Comparison of ENCODE assay signal across 8 cellular contexts in the genomic region with DNA sequence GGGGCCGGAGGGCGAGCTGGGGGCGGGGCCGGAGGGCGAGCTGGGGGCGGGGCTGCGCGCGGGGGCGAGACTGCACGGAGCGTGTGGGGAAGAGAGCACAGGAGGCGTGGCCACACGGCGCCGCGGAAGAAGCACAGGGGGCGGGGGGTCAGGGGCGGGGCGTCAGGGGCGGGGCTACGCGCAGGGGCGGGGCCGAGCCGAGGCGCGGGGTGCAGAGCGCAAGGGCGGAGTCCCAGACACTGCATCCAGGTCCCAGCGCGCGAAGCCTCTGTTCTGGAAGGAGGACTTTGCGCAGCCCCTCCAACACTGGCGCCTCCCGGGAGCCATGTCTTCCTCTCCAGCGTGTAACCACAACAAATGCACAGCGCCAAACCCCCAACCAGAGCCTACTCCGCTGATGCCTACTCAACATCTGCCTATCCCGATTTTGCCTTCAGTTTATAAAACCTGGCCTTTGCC.
DNase-seq lines count a peak whose midpoint lies in the region; ATAC-seq and TF ChIP-seq lines count a peak whose summit lies in the region.

No MANE protein-coding gene starts in this region.

- H3K4me3 Mint-ChIP-seq in activated naive CD4-positive, alpha-beta T cell treated with anti-CD3 and anti-CD28 coated beads, Interleukin-2, amount 10 ng/mL, durations not matched to agents 7 days and 5 days = peak overlapping the region; percentile 53

- H3K4me3 ChIP-seq in SK-N-SH (ENCODE audit: low read depth in 2 of 2, low read length in 1 of 2) (peak overlapping the region; percentile 45 to 58), osteoblast (ENCODE audit: insufficient read depth, low read length) (peak overlapping the region; percentile 66)

- no peak overlapping the region; a peak in 1 of 4 replicates for H3K27ac ChIP-seq in SK-N-SH (ENCODE audit: low read depth in 2 of 2, low read length in 1 of 2)
- H3K27ac ChIP-seq in osteoblast (ENCODE audit: low read depth, low read length) = no peak overlapping the region
- peak overlapping the region; percentile 38 for H3K27ac ChIP-seq in substantia nigra (ENCODE audit: low read depth, low read length, poor library complexity, severe bottlenecking)

- peaks cover 54% of the 10 kb centered on the region for H3K4me1 Mint-ChIP-seq in activated naive CD4-positive, alpha-beta T cell treated with anti-CD3 and anti-CD28 coated beads, Interleukin-2, amount 10 ng/mL, durations not matched to agents 7 days and 5 days

- no peak for TF ChIP-seq EP300 in SK-N-SH (IDR thresholded peaks at IDR 0.05; ENCODE audit: borderline replicate concordance in 1 of 2, low read depth in 1 of 2, low read length in 1 of 2)

- no peaks in the 10 kb centered on the region for H3K9me3 Mint-ChIP-seq in activated naive CD4-positive, alpha-beta T cell treated with anti-CD3 and anti-CD28 coated beads, Interleukin-2, amount 10 ng/mL, durations not matched to agents 7 days and 5 days

- DNase-seq in AG20443 (ENCODE audit: low spot score) (peak; percentile 100), SK-N-SH (peak; percentile 100), globus pallidus (ENCODE audit: low spot score) (peak; percentile 91), osteoblast (ENCODE audit: insufficient read length, low spot score, missing footprints) (peak; percentile 100), substantia nigra (lab: John Stamatoyannopoulos, UW) (peak; percentile 51 to 93 (median 86))
- peak; percentile 90 for DNase-seq in activated naive CD4-positive, alpha-beta T cell treated with anti-CD3 and anti-CD28 coated beads, Interleukin-2, amount 10 ng/mL, durations not matched to agents 7 days and 5 days

- no peaks in the 10 kb centered on the region for H3K9me2 ChIP-seq in SK-N-SH

- TF ChIP-seq RAD21 in SK-N-SH (IDR thresholded peaks at IDR 0.05; ENCODE audit: low read length) = no peak

- CTCF ChIA-PET in SK-N-SH (lab: Yijun Ruan, JAX) = interaction anchor here (2.2 to 5.4 kb wide), 3 partner anchors 17 to 76 kb away, joined by 7 to 26 read pairs (median 20); no protein-coding TSS in a partner anchor
- CTCF ChIA-PET in activated naive CD4-positive, alpha-beta T cell treated with anti-CD3 and anti-CD28 coated beads, Interleukin-2, amount 10 ng/mL, durations not matched to agents 7 days and 5 days (lab: Charles Lee) = interaction anchor here (0.6 to 3.1 kb wide), 2 partner anchors 16 kb away, joined by 3 to 20 read pairs; no protein-coding TSS in a partner anchor

- H4K20me1 ChIP-seq in SK-N-SH (ENCODE audit: insufficient read depth) (peaks cover 38% of the 10 kb centered on the region), osteoblast (ENCODE audit: insufficient read depth, low read length) (peaks cover 43% of the 10 kb centered on the region)

- H3K27me3 Mint-ChIP-seq in activated naive CD4-positive, alpha-beta T cell treated with anti-CD3 and anti-CD28 coated beads, Interleukin-2, amount 10 ng/mL, durations not matched to agents 7 days and 5 days = peaks cover 8% of the 10 kb centered on the region

- peak overlapping the region; percentile 86 for H2AFZ ChIP-seq in SK-N-SH (ENCODE audit: low read depth)
- peak overlapping the region; percentile 97 for H2AFZ ChIP-seq in osteoblast (ENCODE audit: low read length)

- H3K27ac Mint-ChIP-seq in activated naive CD4-positive, alpha-beta T cell treated with anti-CD3 and anti-CD28 coated beads, Interleukin-2, amount 10 ng/mL, durations not matched to agents 7 days and 5 days = peak overlapping the region; percentile 60

- H3K36me3 ChIP-seq in SK-N-SH (replicated peaks in 1 of 2; ENCODE audit: control insufficient read depth in 1 of 2, insufficient read depth in 2 of 2, low read length in 1 of 2) (no peaks in the 10 kb centered on the region), osteoblast (ENCODE audit: insufficient read depth, low read length) (no peaks in the 10 kb centered on the region)

- no peaks in the 10 kb centered on the region for H3F3A ChIP-seq in SK-N-SH (replicated peaks; ENCODE audit: insufficient read depth)

- peak; percentile 76 for ATAC-seq in GM19452 (IDR thresholded peaks at IDR 0.05; ENCODE audit: unreplicated experiment)
- ATAC-seq in HG03565 (IDR thresholded peaks at IDR 0.05; ENCODE audit: unreplicated experiment) = peak; percentile 70

- H3K4me2 ChIP-seq in SK-N-SH (peak overlapping the region; percentile 77; the same call in 1 of the 2 replicates), osteoblast (ENCODE audit: insufficient read depth, low read length) (peak overlapping the region; percentile 92)

- H3K36me3 Mint-ChIP-seq in activated naive CD4-positive, alpha-beta T cell treated with anti-CD3 and anti-CD28 coated beads, Interleukin-2, amount 10 ng/mL, durations not matched to agents 7 days and 5 days = peaks cover 37% of the 10 kb centered on the region

- H3K79me2 ChIP-seq in SK-N-SH (ENCODE audit: insufficient read depth) (peaks cover 43% of the 10 kb centered on the region), osteoblast (ENCODE audit: insufficient read depth, low read length) (peaks cover 47% of the 10 kb centered on the region)

- H3K4me1 ChIP-seq in SK-N-SH (ENCODE audit: control insufficient read depth in 1 of 2, insufficient read depth in 2 of 2, low read depth in 1 of 2, low read length in 1 of 2) (peaks cover 0 to 56% of the 10 kb centered on the region in 2 experiments; a peak in 2 of 4 replicates), osteoblast (ENCODE audit: insufficient read depth, low read length) (peaks cover 10% of the 10 kb centered on the region)

- peak overlapping the region; percentile 51; the same call in 1 of the 2 replicates for H3K9ac ChIP-seq in SK-N-SH

- 15% methylated on average over 4 of the region's 40 CpGs for WGBS in SK-N-SH (ENCODE audit: low lambda C conversion rate)

- POLR2A ChIA-PET in SK-N-SH (lab: Yijun Ruan, JAX) = no interaction called here

- H3K9me3 ChIP-seq in SK-N-SH (no peaks in the 10 kb centered on the region), osteoblast (ENCODE audit: low read depth, low read length) (no peaks in the 10 kb centered on the region)

- H3K27me3 ChIP-seq in SK-N-SH (ENCODE audit: insufficient read depth) = no peaks in the 10 kb centered on the region
- H3K27me3 ChIP-seq in osteoblast (ENCODE audit: insufficient read depth, low read length) = no peaks in the 10 kb centered on the region

- TF ChIP-seq CTCF in SK-N-SH (IDR thresholded peaks at IDR 0.05) (no peak), osteoblast (IDR thresholded peaks at IDR 0.05; ENCODE audit: extremely low read depth, low read depth, low read length) (no peak)

TF ChIP-seq in SK-N-SH, 30 proteins besides CTCF, POLR2A, EP300 and RAD21 (continues in another document):
- TF ChIP-seq RCOR1 (IDR thresholded peaks at IDR 0.05; ENCODE audit: low read length) (no peak), TAF1 (IDR thresholded peaks at IDR 0.05; ENCODE audit: borderline replicate concordance, low read depth, low read length) (peak; percentile 61; the same call in 1 of the 2 replicates), RFX5 (IDR thresholded peaks at IDR 0.05; ENCODE audit: low read length) (no peak), GABPA (IDR thresholded peaks at IDR 0.05; ENCODE audit: low read depth) (no peak), GATA2 (CRISPR knock-in tag; IDR thresholded peaks at IDR 0.05) (no peak), RXRA (IDR thresholded peaks at IDR 0.05; ENCODE audit: borderline replicate concordance, low read depth) (no peak), POLR2AphosphoS5 (IDR thresholded peaks at IDR 0.05; ENCODE audit: low read depth, low read length) (peak; percentile 37; the same call in 1 of the 2 replicates)
- TF ChIP-seq, protein P1, sequence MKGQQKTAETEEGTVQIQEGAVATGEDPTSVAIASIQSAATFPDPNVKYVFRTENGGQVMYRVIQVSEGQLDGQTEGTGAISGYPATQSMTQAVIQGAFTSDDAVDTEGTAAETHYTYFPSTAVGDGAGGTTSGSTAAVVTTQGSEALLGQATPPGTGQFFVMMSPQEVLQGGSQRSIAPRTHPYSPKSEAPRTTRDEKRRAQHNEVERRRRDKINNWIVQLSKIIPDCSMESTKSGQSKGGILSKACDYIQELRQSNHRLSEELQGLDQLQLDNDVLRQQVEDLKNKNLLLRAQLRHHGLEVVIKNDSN (IDR thresholded peaks at IDR 0.05; ENCODE audit: borderline replicate concordance, low read depth) = no peak
- TF ChIP-seq, protein P2, sequence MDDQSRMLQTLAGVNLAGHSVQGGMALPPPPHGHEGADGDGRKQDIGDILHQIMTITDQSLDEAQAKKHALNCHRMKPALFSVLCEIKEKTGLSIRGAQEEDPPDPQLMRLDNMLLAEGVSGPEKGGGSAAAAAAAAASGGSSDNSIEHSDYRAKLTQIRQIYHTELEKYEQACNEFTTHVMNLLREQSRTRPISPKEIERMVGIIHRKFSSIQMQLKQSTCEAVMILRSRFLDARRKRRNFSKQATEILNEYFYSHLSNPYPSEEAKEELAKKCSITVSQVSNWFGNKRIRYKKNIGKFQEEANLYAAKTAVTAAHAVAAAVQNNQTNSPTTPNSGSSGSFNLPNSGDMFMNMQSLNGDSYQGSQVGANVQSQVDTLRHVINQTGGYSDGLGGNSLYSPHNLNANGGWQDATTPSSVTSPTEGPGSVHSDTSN (IDR thresholded peaks at IDR 0.05) = no peak
- TF ChIP-seq, protein P3, sequence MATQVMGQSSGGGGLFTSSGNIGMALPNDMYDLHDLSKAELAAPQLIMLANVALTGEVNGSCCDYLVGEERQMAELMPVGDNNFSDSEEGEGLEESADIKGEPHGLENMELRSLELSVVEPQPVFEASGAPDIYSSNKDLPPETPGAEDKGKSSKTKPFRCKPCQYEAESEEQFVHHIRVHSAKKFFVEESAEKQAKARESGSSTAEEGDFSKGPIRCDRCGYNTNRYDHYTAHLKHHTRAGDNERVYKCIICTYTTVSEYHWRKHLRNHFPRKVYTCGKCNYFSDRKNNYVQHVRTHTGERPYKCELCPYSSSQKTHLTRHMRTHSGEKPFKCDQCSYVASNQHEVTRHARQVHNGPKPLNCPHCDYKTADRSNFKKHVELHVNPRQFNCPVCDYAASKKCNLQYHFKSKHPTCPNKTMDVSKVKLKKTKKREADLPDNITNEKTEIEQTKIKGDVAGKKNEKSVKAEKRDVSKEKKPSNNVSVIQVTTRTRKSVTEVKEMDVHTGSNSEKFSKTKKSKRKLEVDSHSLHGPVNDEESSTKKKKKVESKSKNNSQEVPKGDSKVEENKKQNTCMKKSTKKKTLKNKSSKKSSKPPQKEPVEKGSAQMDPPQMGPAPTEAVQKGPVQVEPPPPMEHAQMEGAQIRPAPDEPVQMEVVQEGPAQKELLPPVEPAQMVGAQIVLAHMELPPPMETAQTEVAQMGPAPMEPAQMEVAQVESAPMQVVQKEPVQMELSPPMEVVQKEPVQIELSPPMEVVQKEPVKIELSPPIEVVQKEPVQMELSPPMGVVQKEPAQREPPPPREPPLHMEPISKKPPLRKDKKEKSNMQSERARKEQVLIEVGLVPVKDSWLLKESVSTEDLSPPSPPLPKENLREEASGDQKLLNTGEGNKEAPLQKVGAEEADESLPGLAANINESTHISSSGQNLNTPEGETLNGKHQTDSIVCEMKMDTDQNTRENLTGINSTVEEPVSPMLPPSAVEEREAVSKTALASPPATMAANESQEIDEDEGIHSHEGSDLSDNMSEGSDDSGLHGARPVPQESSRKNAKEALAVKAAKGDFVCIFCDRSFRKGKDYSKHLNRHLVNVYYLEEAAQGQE (IDR thresholded peaks at IDR 0.05; ENCODE audit: low read depth, low read length) = no peak
